In genomic region chr19:36488118-36488815, GRCh38 we compare ENCODE assay signal across 8 cellular contexts. TPM values are rescaled to one million over a fixed set of nuclear protein-coding genes. Genes with fewer than 3 reads are reported as not detected.
DNase-seq lines count a peak whose midpoint lies in the region; ATAC-seq and TF ChIP-seq lines count a peak whose summit lies in the region.

No MANE protein-coding gene starts in this region.

- DNase-seq in SJCRH30 (no peak), esophagus squamous epithelium (lab: John Stamatoyannopoulos, UW) (no peak), psoas muscle (no peak)

- H3K36me3 ChIP-seq in ES-I3 (ENCODE audit: insufficient read depth, low read length) = no peaks in the 10 kb centered on the region
- H3K36me3 ChIP-seq in SJCRH30 = peaks cover 5% of the 10 kb centered on the region; the same call in 1 of the 2 replicates
- peaks cover 0 to 10% (median 0%) of the 10 kb centered on the region in 3 donors for H3K36me3 ChIP-seq in esophagus squamous epithelium
- H3K36me3 ChIP-seq in psoas muscle (ENCODE audit: insufficient read depth in 1 of 2, low read depth in 1 of 2) = peaks cover 0 to 8% of the 10 kb centered on the region in 2 donors

- H3K9me3 ChIP-seq in ES-I3 (ENCODE audit: control insufficient read depth, insufficient read depth, low read length) (no peaks in the 10 kb centered on the region; the same call in 1 of the 2 replicates), SJCRH30 (replicated peaks) (peaks cover 10% of the 10 kb centered on the region), esophagus squamous epithelium (peaks cover 0 to 31% (median 4%) of the 10 kb centered on the region in 3 donors), psoas muscle (peaks cover 21% of the 10 kb centered on the region)

- H3K4me3 ChIP-seq in SJCRH30 (peak overlapping the region; percentile 91), esophagus squamous epithelium (peak overlapping the region; percentile 65 to 91 (median 80)), psoas muscle (peak overlapping the region; percentile 97)

- no peak for TF ChIP-seq CTCF in esophagus squamous epithelium (IDR thresholded peaks at IDR 0.05)
- no peak for TF ChIP-seq CTCF in psoas muscle (IDR thresholded peaks at IDR 0.05)

- WGBS in esophagus squamous epithelium, 2 donors = 54 to 55% methylated on average over 8 of the region's 8 CpGs
- WGBS in psoas muscle, 3 donors = 56 to 61% (median 56%) methylated on average over 8 of the region's 8 CpGs

- H3K27me3 ChIP-seq in SJCRH30 = no peaks in the 10 kb centered on the region
- H3K27me3 ChIP-seq in esophagus squamous epithelium = no peaks in the 10 kb centered on the region
- H3K27me3 ChIP-seq in psoas muscle (ENCODE audit: insufficient read depth in 3 of 3, low read length in 2 of 3) = no peaks in the 10 kb centered on the region

- ATAC-seq in psoas muscle (no peak), GM19035 (IDR thresholded peaks at IDR 0.05; ENCODE audit: unreplicated experiment) (no peak), HG02938 (IDR thresholded peaks at IDR 0.05; ENCODE audit: unreplicated experiment) (no peak), GM21447 (IDR thresholded peaks at IDR 0.05; ENCODE audit: unreplicated experiment) (no peak), GM21515 (IDR thresholded peaks at IDR 0.05; ENCODE audit: unreplicated experiment) (no peak)

- H3K4me1 ChIP-seq in ES-I3 (ENCODE audit: insufficient read depth, low read length) (no peaks in the 10 kb centered on the region), SJCRH30 (no peaks in the 10 kb centered on the region), esophagus squamous epithelium (peaks cover 0 to 24% (median 9%) of the 10 kb centered on the region in 3 donors), psoas muscle (peaks cover 9% of the 10 kb centered on the region)

- H3K9ac ChIP-seq in ES-I3 (ENCODE audit: low read depth, low read length) = peak overlapping the region; percentile 87

- intact Hi-C loops in esophagus squamous epithelium (cut with DNase I) = no loop called here
- intact Hi-C loops in psoas muscle (cut with DNase I) = loop anchor here in 1 of 2 donors (2.0 kb wide), 1 partner anchor 41 kb away; the partner anchor contains the start of gene ZNF260

- no peak for TF ChIP-seq POLR2A in esophagus squamous epithelium (IDR thresholded peaks at IDR 0.05)

- no peak overlapping the region for H3K27ac ChIP-seq in SJCRH30
- peak overlapping the region; percentile 92 to 99 (median 97) for H3K27ac ChIP-seq in esophagus squamous epithelium
- peak overlapping the region; percentile 96 for H3K27ac ChIP-seq in psoas muscle

RNA-seq across cellular contexts. Expression of gene ZNF566, which starts 1.1 kb away (rescaled TPM):
- total RNA-seq in SJCRH30 (2014; rRNA removed; shearing (Covaris generic)) = 17.8 and 20.9 TPM in 2 replicates
- total RNA-seq in esophagus squamous epithelium (10 to 100 TPM in 1 of 4 donors, 1 to 10 TPM in 3; 4.5 to 13.0 (median 7.4) TPM), psoas muscle (1 to 10 TPM; 5.2 to 8.0 (median 6.1) TPM)
- 1 to 10 TPM; 2.4 to 9.0 (median 2.9) TPM for polyA plus RNA-seq in psoas muscle

RNA-seq across cellular contexts. Expression of gene ZNF260, which starts 39.8 kb away (rescaled TPM):
- 24.0 and 28.2 TPM in 2 replicates for total RNA-seq in SJCRH30 (2014; rRNA removed; shearing (Covaris generic))
- 10 to 100 TPM in 1 of 4 donors, 1 to 10 TPM in 3; 3.7 to 13.4 (median 7.4) TPM for total RNA-seq in esophagus squamous epithelium
- 1 to 10 TPM; 2.5 to 5.1 (median 3.7) TPM for total RNA-seq in psoas muscle
- polyA plus RNA-seq in psoas muscle = 1 to 10 TPM; 1.2 to 5.6 (median 1.9) TPM
